16 cellular contexts compared by ENCODE assay signal in the genomic region with DNA sequence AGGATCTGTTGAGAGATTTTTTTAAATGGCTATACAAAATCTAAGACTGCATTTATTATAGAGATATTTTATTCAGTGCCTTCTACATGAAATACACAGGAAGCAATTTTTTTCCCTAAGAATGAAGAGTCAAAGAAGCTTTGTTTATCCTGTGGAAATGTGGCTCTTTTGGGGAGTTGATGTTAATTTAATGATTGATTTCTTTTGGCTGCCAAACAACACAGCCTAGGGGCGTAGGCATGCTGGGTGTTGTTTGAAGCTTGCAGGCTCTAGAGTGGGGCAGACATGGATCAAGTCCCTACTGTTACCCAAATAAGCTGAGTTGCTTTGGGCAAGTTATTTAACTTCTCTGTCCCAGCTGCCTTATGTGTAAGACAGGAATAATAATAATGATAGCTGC. TPM values are rescaled to one million over a fixed set of nuclear protein-coding genes. Genes with fewer than 3 reads are reported as not detected.
DNase-seq lines count a peak whose midpoint lies in the region; ATAC-seq and TF ChIP-seq lines count a peak whose summit lies in the region.
"Had no signal": no experiment of that assay in that cellular context is flagged by ENCODE, and none has a peak within 500 bp of the region (broad histone marks: within the 10 kb centered on the region; RNA-seq: fewer than 3 reads in every experiment).

No MANE protein-coding gene starts in this region.

- peak; percentile 66 for DNase-seq in COLO829 (ENCODE audit: low spot score)
- no peak for DNase-seq in GM23338 (ENCODE audit: low spot score)
- peak; percentile 44 for DNase-seq in RPMI7951 (ENCODE audit: low read depth)
- DNase-seq in epithelial cell of esophagus (ENCODE audit: low read depth), result peak; percentile 7
- DNase-seq in NOMO-1 treated with DMSO at 0.1 percent for 48 hours (lab: John Stamatoyannopoulos, UW; ENCODE audit: unreplicated experiment), result no peak
- no peak for DNase-seq in WERI-Rb-1
- DNase-seq: 8988T; Calu3; CD4-positive, CD25-positive, alpha-beta regulatory T cell; DMS 273 treated with DMSO at 0.1 percent for 48 hours; GDM1 had no signal

- H3K27me3 ChIP-seq in GM23338 (ENCODE audit: insufficient read depth) (no peaks in the 10 kb centered on the region), WERI-Rb-1 (ENCODE audit: insufficient read depth, low read depth, severe bottlenecking) (no peaks in the 10 kb centered on the region)
- H3K27me3 ChIP-seq: BLaER1 treated with 17β-estradiol and CSF1 and Interleukin-3, amounts not matched to agents 10 nM and 100 nM had no signal

- H2AFZ ChIP-seq in GM23338, result 0 out of 2 replicates have a peak overlapping the region, but pooled peaks have one; percentile 30

- TF ChIP-seq CTCF in GM23338 (conservative IDR thresholded peaks at IDR 0.05; ENCODE audit: low read depth in 2 of 2) (no peak), epithelial cell of esophagus (IDR thresholded peaks at IDR 0.05; ENCODE audit: insufficient read depth, low read depth, low read length, missing control alignments) (no peak), WERI-Rb-1 (IDR thresholded peaks at IDR 0.05; ENCODE audit: low read depth, low read length) (no peak)

- no peaks in the 10 kb centered on the region for H3K27me3 Mint-ChIP-seq in GM23338 (ENCODE audit: insufficient read depth, low read depth, poor library complexity)

- no peaks in the 10 kb centered on the region; the same call in 1 of the 2 replicates for H4K20me1 ChIP-seq in GM23338 (replicated peaks; ENCODE audit: insufficient read depth)
- H4K20me1 ChIP-seq: BLaER1 treated with 17β-estradiol and CSF1 and Interleukin-3, amounts not matched to agents 10 nM and 100 nM had no signal

- H3K36me3 ChIP-seq in GM23338 (ENCODE audit: insufficient read depth), result no peaks in the 10 kb centered on the region
- H3K36me3 ChIP-seq in WERI-Rb-1, result no peaks in the 10 kb centered on the region
- H3K36me3 ChIP-seq: BLaER1 treated with 17β-estradiol and CSF1 and Interleukin-3, amounts not matched to agents 10 nM and 100 nM had no signal

- H3K27ac ChIP-seq in GM23338 (ENCODE audit: low read depth) (no peak overlapping the region), WERI-Rb-1 (no peak overlapping the region)
- H3K27ac ChIP-seq: BLaER1 treated with 17β-estradiol and CSF1 and Interleukin-3, amounts not matched to agents 10 nM and 100 nM; HL-60 had no signal

- H3K4me1 ChIP-seq in GM23338 (ENCODE audit: insufficient read depth), result no peaks in the 10 kb centered on the region

- H3K9me3 Mint-ChIP-seq in GM23338, result no peaks in the 10 kb centered on the region

- no peak for ATAC-seq in GM23338
- no peak for ATAC-seq in GM21737 (IDR thresholded peaks at IDR 0.05; ENCODE audit: unreplicated experiment)
- ATAC-seq: HCT116 had no signal

- no peak overlapping the region for H3K4me2 ChIP-seq in GM23338
- H3K4me2 ChIP-seq: BLaER1 treated with 17β-estradiol and CSF1 and Interleukin-3, amounts not matched to agents 10 nM and 100 nM had no signal

- no peak overlapping the region for H3K4me3 ChIP-seq in GM23338
- H3K4me3 ChIP-seq in epithelial cell of esophagus (ENCODE audit: low read length), result no peak overlapping the region
- no peak overlapping the region for H3K4me3 ChIP-seq in WERI-Rb-1 (ENCODE audit: low read depth, low read length)
- H3K4me3 ChIP-seq: BLaER1 treated with 17β-estradiol and CSF1 and Interleukin-3, amounts not matched to agents 10 nM and 100 nM had no signal

- no peaks in the 10 kb centered on the region for H3K9me3 ChIP-seq in WERI-Rb-1 (ENCODE audit: severe bottlenecking)

- H3K4me1 Mint-ChIP-seq in GM23338, result peaks cover 7% of the 10 kb centered on the region; the same call in 1 of the 3 replicates
- H3K4me1 Mint-ChIP-seq: CD4-positive, CD25-positive, alpha-beta regulatory T cell had no signal

- no peaks in the 10 kb centered on the region for H3K79me2 ChIP-seq in GM23338 (replicated peaks; ENCODE audit: insufficient read depth)

- H3K4me3 Mint-ChIP-seq in GM23338, result no peak overlapping the region
- H3K4me3 Mint-ChIP-seq: CD4-positive, CD25-positive, alpha-beta regulatory T cell had no signal

- no peaks in the 10 kb centered on the region for H3K36me3 Mint-ChIP-seq in GM23338 (ENCODE audit: low read depth)
- H3K36me3 Mint-ChIP-seq: CD4-positive, CD25-positive, alpha-beta regulatory T cell had no signal

- H3F3A ChIP-seq in GM23338 (replicated peaks; ENCODE audit: low read depth), result no peaks in the 10 kb centered on the region

- H3K9me2 ChIP-seq in GM23338 (ENCODE audit: insufficient read depth), result 0 out of 2 replicates have a peak, but pooled peaks cover under 1% of the 10 kb centered on the region

- no peak overlapping the region for H3K27ac Mint-ChIP-seq in GM23338
- H3K27ac Mint-ChIP-seq: CD4-positive, CD25-positive, alpha-beta regulatory T cell had no signal

TF ChIP-seq in GM23338, 12 proteins besides CTCF, POLR2A, EP300 and RAD21 (continues in another document):
- TF ChIP-seq REST (IDR thresholded peaks at IDR 0.05; ENCODE audit: unreplicated experiment) (no peak), CREB1 (CRISPR knock-in tag; IDR thresholded peaks at IDR 0.05; ENCODE audit: low read depth) (no peak)

RNA-seq across cellular contexts. Expression of gene PLEK, which starts 21.1 kb away (rescaled TPM):
- not detected in 2 replicates for total RNA-seq in GM23338 (2014; rRNA removed; shearing (Covaris generic))
- polyA plus RNA-seq in GM23338 (2016; fragmentation: Nextera tagmentation; extraction: Ambion mirVana), result 0.06 and 0.12 TPM in 2 replicates
- not detected in 2 replicates for total RNA-seq in RPMI7951 (2014; rRNA removed; shearing (Covaris generic))
- total RNA-seq: Calu3, Daoy had no signal

RNA-seq across cellular contexts. Expression of gene CNRIP1, which starts 24.3 kb away (rescaled TPM):
- 5.9 and 6.9 TPM in 2 replicates for total RNA-seq in GM23338 (2014; rRNA removed; shearing (Covaris generic))
- 5.2 and 5.9 TPM in 2 replicates for polyA plus RNA-seq in GM23338 (2016; fragmentation: Nextera tagmentation; extraction: Ambion mirVana)
- total RNA-seq in RPMI7951 (2014; rRNA removed; shearing (Covaris generic)), result 50.5 and 53.9 TPM in 2 replicates
- total RNA-seq: Calu3; CD4-positive, CD25-positive, alpha-beta regulatory T cell had no signal

Comparison
In these comparisons a context has a peak if more than half of its experiments do, and no peak if none do; other contexts are left out.
1. DNase-seq: peak in COLO829 (single experiment), RPMI7951 (single experiment) and epithelial cell of esophagus (single experiment); none in GM23338 (single experiment), NOMO-1 treated with DMSO at 0.1 percent for 48 hours (single experiment) and WERI-Rb-1 (single experiment).